ENCODE assay signal across 17 cellular contexts in the genomic region with DNA sequence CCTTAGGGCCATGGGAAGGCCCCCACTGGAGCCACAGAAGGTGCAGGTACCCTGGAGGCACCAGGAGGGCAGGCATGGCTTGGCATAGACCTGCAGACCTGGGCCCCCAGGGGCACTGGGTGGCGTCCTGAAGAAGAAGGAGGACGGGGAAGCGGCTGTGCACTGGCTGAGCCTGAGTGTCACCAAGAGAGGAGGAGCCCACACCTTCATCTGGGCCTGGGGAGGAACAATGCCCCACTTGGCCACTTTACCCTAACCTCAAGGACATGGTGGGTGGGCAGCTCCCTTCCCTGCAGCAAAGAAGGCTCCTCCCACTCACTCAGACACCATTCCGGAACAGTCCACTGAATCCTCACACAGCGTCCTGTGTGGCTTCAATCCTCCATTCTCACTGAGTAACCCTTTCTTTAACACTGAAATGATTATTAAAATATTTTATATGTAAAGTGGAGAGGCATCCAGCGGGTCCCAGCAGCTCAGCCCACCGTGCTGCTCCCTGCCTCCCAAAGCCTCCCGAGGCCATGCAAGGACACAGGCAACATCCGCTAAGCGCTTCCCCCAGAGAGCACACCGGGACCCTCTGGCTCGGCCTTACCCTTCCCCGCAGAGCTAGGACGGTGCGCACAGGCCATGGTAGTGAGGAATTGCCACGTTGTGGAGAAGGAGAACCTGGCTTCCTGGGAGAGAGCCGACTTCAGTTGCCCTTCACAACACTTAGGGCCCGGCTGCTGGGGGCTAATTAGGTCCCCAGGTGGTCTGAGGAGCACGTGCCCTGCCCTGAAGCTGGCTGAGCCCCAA.
DNase-seq lines count a peak whose midpoint lies in the region; ATAC-seq and TF ChIP-seq lines count a peak whose summit lies in the region.
"Had no signal": no experiment of that assay in that cellular context is flagged by ENCODE, and none has a peak within 500 bp of the region (broad histone marks: within the 10 kb centered on the region; RNA-seq: fewer than 3 reads in every experiment).

No MANE protein-coding gene starts in this region.

- H3K36me3 ChIP-seq in H7 (replicated peaks; ENCODE audit: control insufficient read depth, insufficient read depth, low read length) (no peaks in the 10 kb centered on the region), mammary epithelial cell (ENCODE audit: insufficient read depth, low read length) (no peaks in the 10 kb centered on the region)
- H3K36me3 ChIP-seq: HAP-1 had no signal

- H3K4me1 ChIP-seq in mammary epithelial cell (ENCODE audit: insufficient read depth, low read length): no peaks in the 10 kb centered on the region
- H3K4me1 ChIP-seq: HAP-1 had no signal

- H4K20me1 ChIP-seq in mammary epithelial cell (ENCODE audit: insufficient read depth, low read length): no peaks in the 10 kb centered on the region

- intact Hi-C loops in activated naive CD4-positive, alpha-beta T cell treated with anti-CD3 and anti-CD28 coated beads for 36 hours (cut with micrococcal nuclease): no loop called here
- intact Hi-C loops in mammary epithelial cell (cut with micrococcal nuclease): no loop called here

- H3K4me3 ChIP-seq in H7 (ENCODE audit: insufficient read depth, low read depth, low read length) (no peak overlapping the region), mammary epithelial cell (replicated peaks in 1 of 3; ENCODE audit: insufficient read depth in 1 of 3, low read depth in 2 of 3, low read length in 3 of 3) (no peak overlapping the region)
- H3K4me3 ChIP-seq: GM12878, GM23338, HAP-1 had no signal

- H3K27ac Mint-ChIP-seq in activated T-helper 17 cell treated with anti-CD3 and anti-CD28 coated beads, Interleukin-2, amount 50 U/mL, for 72 hours: no peak overlapping the region
- no peak overlapping the region for H3K27ac Mint-ChIP-seq in activated naive CD4-positive, alpha-beta T cell treated with anti-CD3 and anti-CD28 coated beads for 36 hours
- H3K27ac Mint-ChIP-seq: CD4-positive, alpha-beta memory T cell; GM23338; HFFc6 had no signal

- peak; percentile 53 for DNase-seq in H7
- DNase-seq in omental fat pad (ENCODE audit: low spot score): no peak
- no peak for DNase-seq in activated naive CD4-positive, alpha-beta T cell treated with anti-CD3 and anti-CD28 coated beads for 36 hours
- DNase-seq in mammary epithelial cell: no peak
- DNase-seq: C1 segment of cervical spinal cord; Calu3; CD4-positive, alpha-beta memory T cell; COR-L47; DMS53; EL; GDM1; HFFc6 had no signal

- no peak overlapping the region for H2AFZ ChIP-seq in mammary epithelial cell (ENCODE audit: low read depth, low read length)
- H2AFZ ChIP-seq: GM23338 had no signal

- dilution Hi-C loops in mammary epithelial cell (cut with HindIII; ENCODE audit: low sequenced_read_pairs): no loop called here

- TF ChIP-seq CTCF in omental fat pad (IDR thresholded peaks at IDR 0.05) (no peak), mammary epithelial cell (conservative IDR thresholded peaks at IDR 0.05 in 1 of 2, IDR thresholded peaks at IDR 0.05 in 1 of 2; ENCODE audit: extremely low read depth in 1 of 2, insufficient read depth in 1 of 2, low read depth in 1 of 2, low read length in 2 of 2) (no peak)

- no peaks in the 10 kb centered on the region for H3K27me3 Mint-ChIP-seq in activated T-helper 17 cell treated with anti-CD3 and anti-CD28 coated beads, Interleukin-2, amount 50 U/mL, for 72 hours
- no peaks in the 10 kb centered on the region for H3K27me3 Mint-ChIP-seq in activated naive CD4-positive, alpha-beta T cell treated with anti-CD3 and anti-CD28 coated beads for 36 hours (ENCODE audit: low read depth)
- H3K27me3 Mint-ChIP-seq: CD4-positive, alpha-beta memory T cell had no signal

- H3K9ac ChIP-seq in mammary epithelial cell (ENCODE audit: insufficient read depth, low read length): no peak overlapping the region

- peaks cover 26% of the 10 kb centered on the region for H3K9me3 ChIP-seq in mammary epithelial cell (replicated peaks; ENCODE audit: insufficient read depth, low read length)
- H3K9me3 ChIP-seq: HAP-1 had no signal

- peak; percentile 11 for ATAC-seq in activated T-helper 17 cell treated with anti-CD3 and anti-CD28 coated beads, Interleukin-2, amount 50 U/mL, for 72 hours (replicated peaks)
- ATAC-seq in omental fat pad (ENCODE audit: low FRiP score) (peak; percentile 24), GM21529 (IDR thresholded peaks at IDR 0.05; ENCODE audit: unreplicated experiment) (no peak)
- ATAC-seq: GM12878, GM23338 had no signal

- H3K27me3 ChIP-seq in H7 (ENCODE audit: control insufficient read depth, insufficient read depth, low read length): no peaks in the 10 kb centered on the region
- no peaks in the 10 kb centered on the region for H3K27me3 ChIP-seq in mammary epithelial cell (ENCODE audit: insufficient read depth, low read length)

- H3K4me3 Mint-ChIP-seq in activated T-helper 17 cell treated with anti-CD3 and anti-CD28 coated beads, Interleukin-2, amount 50 U/mL, for 72 hours: no peak overlapping the region
- H3K4me3 Mint-ChIP-seq in activated naive CD4-positive, alpha-beta T cell treated with anti-CD3 and anti-CD28 coated beads for 36 hours: no peak overlapping the region
- H3K4me3 Mint-ChIP-seq: CD4-positive, alpha-beta memory T cell; GM23338; HFFc6 had no signal

- H3K27ac ChIP-seq in mammary epithelial cell (ENCODE audit: insufficient read depth, low read depth, low read length): no peak overlapping the region

- H3K9me3 Mint-ChIP-seq in activated T-helper 17 cell treated with anti-CD3 and anti-CD28 coated beads, Interleukin-2, amount 50 U/mL, for 72 hours: peaks cover 5% of the 10 kb centered on the region
- H3K9me3 Mint-ChIP-seq in activated naive CD4-positive, alpha-beta T cell treated with anti-CD3 and anti-CD28 coated beads for 36 hours: peaks cover 9% of the 10 kb centered on the region

- H3K79me2 ChIP-seq in mammary epithelial cell (ENCODE audit: insufficient read depth, low read length): no peaks in the 10 kb centered on the region

- no peak overlapping the region for H3K4me2 ChIP-seq in mammary epithelial cell (ENCODE audit: insufficient read depth, low read depth, low read length)
- H3K4me2 ChIP-seq: GM23338 had no signal

- in situ Hi-C loops in mammary epithelial cell (cut with MboI; ENCODE audit: low sequenced_read_pairs in 2 of 2): no loop called here

- no TSS peak for BruUV-seq in mammary epithelial cell (replicated peaks; lab: Mats Ljungman, UMichigan)

- no peaks in the 10 kb centered on the region for H3K4me1 Mint-ChIP-seq in activated T-helper 17 cell treated with anti-CD3 and anti-CD28 coated beads, Interleukin-2, amount 50 U/mL, for 72 hours
- H3K4me1 Mint-ChIP-seq in activated naive CD4-positive, alpha-beta T cell treated with anti-CD3 and anti-CD28 coated beads for 36 hours (ENCODE audit: low read depth): no peaks in the 10 kb centered on the region
- H3K4me1 Mint-ChIP-seq: CD4-positive, alpha-beta memory T cell; GM23338 had no signal

- 58% methylated on average over 4 of the region's 19 CpGs for WGBS in mammary epithelial cell (ENCODE audit: low coverage, missing lambda C conversion rate)

- CTCF ChIA-PET in activated naive CD4-positive, alpha-beta T cell treated with anti-CD3 and anti-CD28 coated beads for 36 hours (lab: Charles Lee): no interaction called here
- CTCF ChIA-PET in mammary epithelial cell (lab: Charles Lee; ENCODE audit: low non-redundant PET): no interaction called here

- no peaks in the 10 kb centered on the region for H3K36me3 Mint-ChIP-seq in activated T-helper 17 cell treated with anti-CD3 and anti-CD28 coated beads, Interleukin-2, amount 50 U/mL, for 72 hours (ENCODE audit: low read depth)
- H3K36me3 Mint-ChIP-seq in activated naive CD4-positive, alpha-beta T cell treated with anti-CD3 and anti-CD28 coated beads for 36 hours (ENCODE audit: low read depth): no peaks in the 10 kb centered on the region
- H3K36me3 Mint-ChIP-seq: CD4-positive, alpha-beta memory T cell had no signal
